Comparison of ENCODE assay signal across 9 cellular contexts in genomic region chr5:57302164-57302563, GRCh38.
DNase-seq lines count a peak whose midpoint lies in the region; ATAC-seq and TF ChIP-seq lines count a peak whose summit lies in the region.
"Had no signal": no experiment of that assay in that cellular context is flagged by ENCODE, and none has a peak within 500 bp of the region (broad histone marks: within the 10 kb centered on the region; RNA-seq: fewer than 3 reads in every experiment).

No MANE protein-coding gene starts in this region.

- H3K4me1 ChIP-seq in HCT116 (ENCODE audit: control insufficient read depth in 1 of 2, insufficient read depth in 2 of 2, low read length in 2 of 2) (peaks cover 21 to 46% of the 10 kb centered on the region in 2 experiments), fibroblast of lung (ENCODE audit: control insufficient read depth, extremely low read depth, insufficient read depth, low read length) (peaks cover 3% of the 10 kb centered on the region), neural progenitor cell (peaks cover 3% of the 10 kb centered on the region)

- H3K9me3 Mint-ChIP-seq in neural progenitor cell = peaks cover 9% of the 10 kb centered on the region

- H3K9me3 ChIP-seq in HCT116 (ENCODE audit: control insufficient read depth in 1 of 2, insufficient read depth in 1 of 2, low read depth in 1 of 2, low read length in 2 of 2) = no peaks in the 10 kb centered on the region
- H3K9me3 ChIP-seq in fibroblast of lung (ENCODE audit: control insufficient read depth, insufficient read depth, low read depth, low read length) = no peaks in the 10 kb centered on the region
- H3K9me3 ChIP-seq in neural progenitor cell (ENCODE audit: low read depth) = no peaks in the 10 kb centered on the region

- H3K27ac ChIP-seq in HCT116 (ENCODE audit: low read depth, low read length) (no peak overlapping the region), RWPE1 (no peak overlapping the region), fibroblast of lung (ENCODE audit: insufficient read depth, low read length) (no peak overlapping the region), neural progenitor cell (no peak overlapping the region)

- POLR2A ChIA-PET in HCT116 (lab: Charles Lee) = interaction anchor here (0.8 to 1.0 kb wide), 2 partner anchors 1158 to 1159 kb away, joined by 3 to 5 read pairs; partner anchors contain the start of gene PLK2
- POLR2A ChIA-PET in RWPE1 (lab: Yijun Ruan, JAX; ENCODE audit: low non-redundant PET) = no interaction called here

- H3K9ac ChIP-seq in HCT116 (ENCODE audit: low read length) = no peak overlapping the region
- H3K9ac ChIP-seq in fibroblast of lung (ENCODE audit: insufficient read depth, low read length) = no peak overlapping the region
- no peak overlapping the region for H3K9ac ChIP-seq in neural progenitor cell

- H3K4me3 ChIP-seq in HCT116 (replicated peaks in 1 of 2; ENCODE audit: low read depth in 1 of 2, low read length in 2 of 2) (no peak overlapping the region), fibroblast of lung (replicated peaks in 1 of 4; ENCODE audit: control extremely low read depth in 1 of 4, insufficient read depth in 1 of 4, low read depth in 3 of 4, low read length in 4 of 4) (no peak overlapping the region), neural progenitor cell (no peak overlapping the region)

- no peaks in the 10 kb centered on the region for H3K4me1 Mint-ChIP-seq in neural progenitor cell

- RAD21 ChIA-PET in HCT116 (lab: Charles Lee; ENCODE audit: low non-redundant PET in 1 of 2, low total read pairs in 2 of 2, uncharacterized antibody in 2 of 2, unreplicated experiment in 2 of 2) = no interaction called here

- ATAC-seq in HCT116 = peak; percentile 66

- H4K20me1 ChIP-seq in HCT116 (ENCODE audit: insufficient read depth) = no peaks in the 10 kb centered on the region
- H4K20me1 ChIP-seq in fibroblast of lung (ENCODE audit: control insufficient read depth, extremely low read depth, insufficient read depth, low read length) = no peaks in the 10 kb centered on the region
- H4K20me1 ChIP-seq in neural progenitor cell (ENCODE audit: low read depth) = no peaks in the 10 kb centered on the region

- TF ChIP-seq POLR2A in HCT116 (IDR thresholded peaks at IDR 0.05; ENCODE audit: borderline replicate concordance, extremely low read depth, insufficient read depth, insufficient read length) = no peak

- peak in 2 of 3 experiments; percentile 36 to 37; a peak in 4 of 6 replicates for TF ChIP-seq CTCF in HCT116 (IDR thresholded peaks at IDR 0.05 in 2 of 3, conservative IDR thresholded peaks at IDR 0.05 in 1 of 3; ENCODE audit: borderline replicate concordance in 1 of 3, insufficient read depth in 1 of 3, low read depth in 2 of 3, low read length in 2 of 3)
- TF ChIP-seq CTCF in RWPE1 (conservative IDR thresholded peaks at IDR 0.05; ENCODE audit: low read depth) = peak; percentile 23; the same call in 1 of the 2 replicates
- TF ChIP-seq CTCF in fibroblast of lung (conservative IDR thresholded peaks at IDR 0.05 in 1 of 2, IDR thresholded peaks at IDR 0.05 in 1 of 2; ENCODE audit: low read depth in 1 of 2, low read length in 2 of 2) = no peak
- TF ChIP-seq CTCF in neural progenitor cell (IDR thresholded peaks at IDR 0.05) = no peak

- no TSS peak for BruUV-seq in HCT116 (replicated peaks; lab: Mats Ljungman, UMichigan)

- H3F3A ChIP-seq in neural progenitor cell (ENCODE audit: low read depth) = no peaks in the 10 kb centered on the region

- CTCF ChIA-PET in HCT116 (lab: Charles Lee) (interaction anchor here (1.0 to 1.8 kb wide), 5 partner anchors 33 to 477 kb away, joined by 3 to 5 read pairs (median 4); no protein-coding TSS in a partner anchor), RWPE1 (lab: Yijun Ruan, JAX) (interaction anchor here (0.5 to 1.2 kb wide), 9 partner anchors 12 to 1548 kb away, joined by 3 to 6 read pairs (median 3); no protein-coding TSS in a partner anchor)

- no peaks in the 10 kb centered on the region for H3K27me3 ChIP-seq in HCT116 (ENCODE audit: insufficient read depth, low read length)
- H3K27me3 ChIP-seq in fibroblast of lung (ENCODE audit: control insufficient read depth, insufficient read depth, low read length) = no peaks in the 10 kb centered on the region
- no peaks in the 10 kb centered on the region for H3K27me3 ChIP-seq in neural progenitor cell

- H3K36me3 Mint-ChIP-seq in neural progenitor cell = no peaks in the 10 kb centered on the region

- no peaks in the 10 kb centered on the region for H3K27me3 Mint-ChIP-seq in neural progenitor cell (ENCODE audit: insufficient read depth, low read depth)
- H3K27me3 Mint-ChIP-seq: central memory CD8-positive, alpha-beta T cell had no signal

- peak; percentile 45 for TF ChIP-seq RAD21 in HCT116 (IDR thresholded peaks at IDR 0.05; ENCODE audit: low read depth)

- DNase-seq in CD1c-positive myeloid dendritic cell (ENCODE audit: extremely low spot score) (peak; percentile 16), HCT116 (ENCODE audit: low read depth, low spot score) (peak; percentile 93), RWPE1 (ENCODE audit: low spot score) (peak; percentile 58), fibroblast of lung (ENCODE audit: low read depth in 2 of 2) (peak; percentile 46 to 60), AG08395 (ENCODE audit: low spot score) (no peak), SKM-1 treated with dmso at 0.1 percent for 144 hours (lab: John Stamatoyannopoulos, UW; ENCODE audit: unreplicated experiment) (no peak), neural progenitor cell (ENCODE audit: low spot score) (no peak), putamen (ENCODE audit: low spot score) (no peak)

- no peak overlapping the region for H3K27ac Mint-ChIP-seq in neural progenitor cell

- H2AFZ ChIP-seq in HCT116 (ENCODE audit: low read depth, low read length, poor library complexity, severe bottlenecking) (no peak overlapping the region), fibroblast of lung (ENCODE audit: low read length) (no peak overlapping the region), neural progenitor cell (replicated peaks) (no peak overlapping the region)

- no peaks in the 10 kb centered on the region for H3K79me2 ChIP-seq in HCT116 (ENCODE audit: insufficient read depth, low read length)
- H3K79me2 ChIP-seq in fibroblast of lung (ENCODE audit: control insufficient read depth, insufficient read depth, low read length) = no peaks in the 10 kb centered on the region
- H3K79me2 ChIP-seq in neural progenitor cell (ENCODE audit: low read depth) = no peaks in the 10 kb centered on the region

- no peaks in the 10 kb centered on the region for H3K9me2 ChIP-seq in HCT116 (ENCODE audit: insufficient read depth)

- intact Hi-C loops in HCT116 (cut with micrococcal nuclease) = loop anchor here (1.0 kb wide), 2 partner anchors 81 to 1164 kb away; no protein-coding TSS in a partner anchor

- H3K36me3 ChIP-seq in HCT116 (ENCODE audit: control insufficient read depth in 1 of 2, insufficient read depth in 2 of 2, low read length in 2 of 2) = no peaks in the 10 kb centered on the region
- H3K36me3 ChIP-seq in fibroblast of lung (ENCODE audit: control insufficient read depth, insufficient read depth, low read length) = no peaks in the 10 kb centered on the region
- H3K36me3 ChIP-seq in neural progenitor cell = no peaks in the 10 kb centered on the region

- H3K4me2 ChIP-seq in HCT116 (ENCODE audit: low read length) = peak overlapping the region; percentile 50
- H3K4me2 ChIP-seq in fibroblast of lung (ENCODE audit: extremely low read depth, insufficient read depth, low read length) = no peak overlapping the region
- H3K4me2 ChIP-seq in neural progenitor cell = no peak overlapping the region

- H3K4me3 Mint-ChIP-seq in neural progenitor cell = no peak overlapping the region
- H3K4me3 Mint-ChIP-seq: central memory CD8-positive, alpha-beta T cell had no signal

TF ChIP-seq in HCT116, 20 proteins besides CTCF, POLR2A, EP300 and RAD21 (continues in another document):
- TF ChIP-seq FOSL1 (IDR thresholded peaks at IDR 0.05; ENCODE audit: low read depth) (peak; percentile 88), TCF7L2 (IDR thresholded peaks at IDR 0.05; ENCODE audit: borderline replicate concordance, extremely low read depth, insufficient read depth, insufficient read length) (peak; percentile 96), CBX3 (IDR thresholded peaks at IDR 0.05; ENCODE audit: low read depth) (peak; percentile 83; the same call in 1 of the 2 replicates), POLR2AphosphoS5 (IDR thresholded peaks at IDR 0.05; ENCODE audit: low read depth, low read length) (peak; percentile 60; the same call in 1 of the 2 replicates), ZNF274 (IDR thresholded peaks at IDR 0.05; ENCODE audit: low read depth, low read length) (no peak), SIN3A (IDR thresholded peaks at IDR 0.05; ENCODE audit: low read depth) (peak; percentile 54; the same call in 1 of the 2 replicates), CEBPB (IDR thresholded peaks at IDR 0.05; ENCODE audit: low read depth) (0 out of 2 replicates have a peak, but pooled peaks have one; percentile 56)
- TF ChIP-seq, protein P1, sequence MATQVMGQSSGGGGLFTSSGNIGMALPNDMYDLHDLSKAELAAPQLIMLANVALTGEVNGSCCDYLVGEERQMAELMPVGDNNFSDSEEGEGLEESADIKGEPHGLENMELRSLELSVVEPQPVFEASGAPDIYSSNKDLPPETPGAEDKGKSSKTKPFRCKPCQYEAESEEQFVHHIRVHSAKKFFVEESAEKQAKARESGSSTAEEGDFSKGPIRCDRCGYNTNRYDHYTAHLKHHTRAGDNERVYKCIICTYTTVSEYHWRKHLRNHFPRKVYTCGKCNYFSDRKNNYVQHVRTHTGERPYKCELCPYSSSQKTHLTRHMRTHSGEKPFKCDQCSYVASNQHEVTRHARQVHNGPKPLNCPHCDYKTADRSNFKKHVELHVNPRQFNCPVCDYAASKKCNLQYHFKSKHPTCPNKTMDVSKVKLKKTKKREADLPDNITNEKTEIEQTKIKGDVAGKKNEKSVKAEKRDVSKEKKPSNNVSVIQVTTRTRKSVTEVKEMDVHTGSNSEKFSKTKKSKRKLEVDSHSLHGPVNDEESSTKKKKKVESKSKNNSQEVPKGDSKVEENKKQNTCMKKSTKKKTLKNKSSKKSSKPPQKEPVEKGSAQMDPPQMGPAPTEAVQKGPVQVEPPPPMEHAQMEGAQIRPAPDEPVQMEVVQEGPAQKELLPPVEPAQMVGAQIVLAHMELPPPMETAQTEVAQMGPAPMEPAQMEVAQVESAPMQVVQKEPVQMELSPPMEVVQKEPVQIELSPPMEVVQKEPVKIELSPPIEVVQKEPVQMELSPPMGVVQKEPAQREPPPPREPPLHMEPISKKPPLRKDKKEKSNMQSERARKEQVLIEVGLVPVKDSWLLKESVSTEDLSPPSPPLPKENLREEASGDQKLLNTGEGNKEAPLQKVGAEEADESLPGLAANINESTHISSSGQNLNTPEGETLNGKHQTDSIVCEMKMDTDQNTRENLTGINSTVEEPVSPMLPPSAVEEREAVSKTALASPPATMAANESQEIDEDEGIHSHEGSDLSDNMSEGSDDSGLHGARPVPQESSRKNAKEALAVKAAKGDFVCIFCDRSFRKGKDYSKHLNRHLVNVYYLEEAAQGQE (IDR thresholded peaks at IDR 0.05; ENCODE audit: low read depth) = no peak
- TF ChIP-seq, protein P2, sequence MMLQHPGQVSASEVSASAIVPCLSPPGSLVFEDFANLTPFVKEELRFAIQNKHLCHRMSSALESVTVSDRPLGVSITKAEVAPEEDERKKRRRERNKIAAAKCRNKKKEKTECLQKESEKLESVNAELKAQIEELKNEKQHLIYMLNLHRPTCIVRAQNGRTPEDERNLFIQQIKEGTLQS (IDR thresholded peaks at IDR 0.05) = no peak

Comparison
In these comparisons a context has a peak if more than half of its experiments do, and no peak if none do; other contexts are left out.
1. DNase-seq: peak in CD1c-positive myeloid dendritic cell (single experiment), HCT116 (single experiment), RWPE1 (single experiment) and fibroblast of lung (2 of 2); none in AG08395 (single experiment), SKM-1 treated with dmso at 0.1 percent for 144 hours (single experiment), neural progenitor cell (single experiment) and putamen (single experiment).
2. CTCF ChIP-seq: peak in HCT116 (2 of 3) and RWPE1 (single experiment); none in fibroblast of lung (0 of 2) and neural progenitor cell (single experiment).